In genomic region chrX:116823677-116824076, GRCh38 we compare ENCODE assay signal across 11 cellular contexts.
"Had no signal": no experiment of that assay in that cellular context is flagged by ENCODE, and none has a peak within 500 bp of the region (broad histone marks: within the 10 kb centered on the region; RNA-seq: fewer than 3 reads in every experiment).

No MANE protein-coding gene starts in this region.

- H3K36me3 ChIP-seq: HAP-1 had no signal

- H3K9me3 Mint-ChIP-seq: GM23338, HFFc6 had no signal

- H3K4me3 ChIP-seq: GM23248, GM23338, HAP-1 had no signal

- H3K27ac Mint-ChIP-seq: GM23338, H9, HFFc6 had no signal

- ATAC-seq: GM23338, HCT116 had no signal

- H3K4me1 ChIP-seq: HAP-1 had no signal

- H3K9me3 ChIP-seq: HAP-1 had no signal

- H3K4me3 Mint-ChIP-seq: GM23338, H9, HFFc6 had no signal

- FAIRE-seq: H1, H54 had no signal

- H3K27ac ChIP-seq: GM23248 had no signal

- H3K9ac ChIP-seq: GM23248 had no signal

- H2AFZ ChIP-seq: GM23248, GM23338 had no signal

- DNase-seq: GM23248, GOT3, H7, H9, HCEC 1CT, HFFc6 had no signal
